26 cellular contexts compared by ENCODE assay signal in genomic region chr7:69109879-69110278, GRCh38.
"Had no signal": no experiment of that assay in that cellular context is flagged by ENCODE, and none has a peak within 500 bp of the region (broad histone marks: within the 10 kb centered on the region; RNA-seq: fewer than 3 reads in every experiment).

No MANE protein-coding gene starts in this region.

- ATAC-seq: effector memory CD8-positive, alpha-beta T cell; esophagus mucosa; gastrocnemius medialis; left lung; left ventricle myocardium superior; lower lobe of right lung; naive thymus-derived CD4-positive, alpha-beta T cell had no signal

- H3K4me3 ChIP-seq: colonic mucosa, esophagus squamous epithelium, gastrocnemius medialis, heart right ventricle, left lung, lower lobe of right lung had no signal

- H3K4me1 Mint-ChIP-seq: naive thymus-derived CD4-positive, alpha-beta T cell had no signal

- H3K27me3 ChIP-seq: colonic mucosa, esophagus squamous epithelium, gastrocnemius medialis, heart right ventricle, left lung had no signal

- H3K27ac Mint-ChIP-seq: dendritic cell treated with granulocyte-macrophage colony-stimulating factor and Interleukin-4, amounts not matched to agents 40 ng/mL and 50 ng/mL, for 4 days; effector memory CD8-positive, alpha-beta T cell; endodermal cell; memory B cell; naive thymus-derived CD4-positive, alpha-beta T cell had no signal

- H3K4me3 Mint-ChIP-seq: dendritic cell treated with granulocyte-macrophage colony-stimulating factor and Interleukin-4, amounts not matched to agents 40 ng/mL and 50 ng/mL, for 4 days; effector memory CD8-positive, alpha-beta T cell; endodermal cell; memory B cell; naive thymus-derived CD4-positive, alpha-beta T cell had no signal

- H3K4me1 ChIP-seq: colonic mucosa, gastrocnemius medialis, left lung, lower lobe of right lung had no signal

- H3K36me3 ChIP-seq: colonic mucosa, esophagus squamous epithelium, gastrocnemius medialis, heart right ventricle, left lung, lower lobe of right lung had no signal

- H3K27ac ChIP-seq: colonic mucosa, epithelial cell of prostate, esophagus squamous epithelium, gastrocnemius medialis, heart right ventricle, left lung, lower lobe of right lung had no signal

- DNase-seq: colonic mucosa; cortex of kidney; effector CD8-positive, alpha-beta T cell; effector memory CD8-positive, alpha-beta T cell; endodermal cell; erythroblast; esophagus squamous epithelium; foreskin fibroblast; foreskin melanocyte; gastrocnemius medialis; glutamatergic neuron; heart right ventricle; hippocampal formation; left cardiac atrium; left lung; left ventricle myocardium superior; lower lobe of right lung; mesendoderm; midbrain; naive thymus-derived CD4-positive, alpha-beta T cell had no signal

- FAIRE-seq: endometrium, islet of Langerhans had no signal

- H3K27me3 Mint-ChIP-seq: dendritic cell treated with granulocyte-macrophage colony-stimulating factor and Interleukin-4, amounts not matched to agents 40 ng/mL and 50 ng/mL, for 4 days; naive thymus-derived CD4-positive, alpha-beta T cell had no signal

- H3K9me3 ChIP-seq: colonic mucosa, esophagus squamous epithelium, gastrocnemius medialis, left lung, lower lobe of right lung had no signal

- H3K36me3 Mint-ChIP-seq: memory B cell; naive thymus-derived CD4-positive, alpha-beta T cell had no signal
